25 cellular contexts compared by ENCODE assay signal in genomic region chr10:84118395-84119006, GRCh38. TPM values are rescaled to one million over a fixed set of nuclear protein-coding genes. Genes with fewer than 3 reads are reported as not detected.
A peak's percentile ranks its signal among the peaks of the same experiment; 100 is the strongest.
DNase-seq lines count a peak whose midpoint lies in the region; ATAC-seq and TF ChIP-seq lines count a peak whose summit lies in the region.
"Had no signal": no experiment of that assay in that cellular context is flagged by ENCODE, and none has a peak within 500 bp of the region (broad histone marks: within the 10 kb centered on the region; RNA-seq: fewer than 3 reads in every experiment).

No MANE protein-coding gene starts in this region.

- no peak for TF ChIP-seq EP300 in esophagus muscularis mucosa (IDR thresholded peaks at IDR 0.05)

- no peaks in the 10 kb centered on the region for H3K27me3 ChIP-seq in esophagus muscularis mucosa
- H3K27me3 ChIP-seq: Peyer's patch, upper lobe of left lung had no signal

- no peaks in the 10 kb centered on the region for H3K36me3 ChIP-seq in esophagus muscularis mucosa
- H3K36me3 ChIP-seq: left ventricle myocardium inferior, Peyer's patch, upper lobe of left lung had no signal

- CTCF ChIA-PET in activated CD4-positive, alpha-beta memory T cell treated with anti-CD3 and anti-CD28 coated beads for 36 hours (lab: Charles Lee), result no interaction called here
- CTCF ChIA-PET in activated CD4-positive, alpha-beta memory T cell treated with anti-CD3 and anti-CD28 coated beads, Interleukin-2, amount 10 ng/mL, durations not matched to agents 7 days and 5 days (lab: Charles Lee), result no interaction called here
- CTCF ChIA-PET in RWPE1 (lab: Yijun Ruan, JAX), result no interaction called here

- intact Hi-C loops in activated CD4-positive, alpha-beta memory T cell treated with anti-CD3 and anti-CD28 coated beads for 36 hours (cut with micrococcal nuclease), result no loop called here
- intact Hi-C loops in esophagus muscularis mucosa (cut with DNase I), result no loop called here

- H3K27ac ChIP-seq in RWPE1 (no peak overlapping the region), esophagus muscularis mucosa (replicated peaks in 1 of 4) (no peak overlapping the region), temporal lobe (ENCODE audit: low read depth, low read length) (peak overlapping the region; percentile 27)
- H3K27ac ChIP-seq: left ventricle myocardium inferior, Peyer's patch, upper lobe of left lung had no signal

- no peaks in the 10 kb centered on the region for H3K9me3 ChIP-seq in esophagus muscularis mucosa
- H3K9me3 ChIP-seq: left ventricle myocardium inferior, Peyer's patch, upper lobe of left lung had no signal

- no peak overlapping the region for H3K27ac Mint-ChIP-seq in activated CD4-positive, alpha-beta memory T cell treated with anti-CD3 and anti-CD28 coated beads for 36 hours
- no peak overlapping the region for H3K27ac Mint-ChIP-seq in activated CD4-positive, alpha-beta memory T cell treated with anti-CD3 and anti-CD28 coated beads, Interleukin-2, amount 10 ng/mL, durations not matched to agents 7 days and 5 days
- H3K27ac Mint-ChIP-seq in HFFc6, result no peak overlapping the region
- H3K27ac Mint-ChIP-seq: activated naive CD4-positive, alpha-beta T cell treated with anti-CD3 and anti-CD28 coated beads, Interleukin-2, amount 50 U/mL, for 72 hours; activated T-cell treated with anti-CD3 and anti-CD28 coated beads, Interleukin-2, amount 50 U/mL, for 24 hours had no signal

- POLR2A ChIA-PET in activated CD4-positive, alpha-beta memory T cell treated with anti-CD3 and anti-CD28 coated beads for 36 hours (lab: Charles Lee), result no interaction called here
- POLR2A ChIA-PET in activated CD4-positive, alpha-beta memory T cell treated with anti-CD3 and anti-CD28 coated beads, Interleukin-2, amount 10 ng/mL, durations not matched to agents 7 days and 5 days (lab: Charles Lee), result no interaction called here
- POLR2A ChIA-PET in RWPE1 (lab: Yijun Ruan, JAX; ENCODE audit: low non-redundant PET), result no interaction called here

- no peak overlapping the region for H3K4me3 Mint-ChIP-seq in activated CD4-positive, alpha-beta memory T cell treated with anti-CD3 and anti-CD28 coated beads for 36 hours
- H3K4me3 Mint-ChIP-seq in activated CD4-positive, alpha-beta memory T cell treated with anti-CD3 and anti-CD28 coated beads, Interleukin-2, amount 10 ng/mL, durations not matched to agents 7 days and 5 days, result no peak overlapping the region
- H3K4me3 Mint-ChIP-seq in HFFc6, result no peak overlapping the region
- H3K4me3 Mint-ChIP-seq: activated T-cell treated with anti-CD3 and anti-CD28 coated beads, Interleukin-2, amount 50 U/mL, for 24 hours; CD8-positive, alpha-beta memory T cell had no signal

- peaks cover 8% of the 10 kb centered on the region for H3K27me3 Mint-ChIP-seq in activated CD4-positive, alpha-beta memory T cell treated with anti-CD3 and anti-CD28 coated beads for 36 hours
- H3K27me3 Mint-ChIP-seq in activated CD4-positive, alpha-beta memory T cell treated with anti-CD3 and anti-CD28 coated beads, Interleukin-2, amount 10 ng/mL, durations not matched to agents 7 days and 5 days, result peaks cover 10% of the 10 kb centered on the region
- H3K27me3 Mint-ChIP-seq in HFFc6 (ENCODE audit: insufficient read depth), result peaks cover 2% of the 10 kb centered on the region; the same call in 1 of the 2 replicates

- 77% methylated on average over 12 of the region's 12 CpGs for WGBS in esophagus muscularis mucosa

- DNase-seq in activated CD4-positive, alpha-beta memory T cell treated with anti-CD3 and anti-CD28 coated beads for 36 hours, result peak; percentile 20
- no peak for DNase-seq in activated CD4-positive, alpha-beta memory T cell treated with anti-CD3 and anti-CD28 coated beads, Interleukin-2, amount 10 ng/mL, durations not matched to agents 7 days and 5 days
- DNase-seq in RWPE1 (ENCODE audit: low spot score) (peak; percentile 24), esophagus muscularis mucosa (ENCODE audit: extremely low spot score) (peak; percentile 60), HFFc6 (no peak), cerebellar nuclear complex (lab: John Stamatoyannopoulos, UW) (no peak)
- DNase-seq: activated CD4-positive, alpha-beta T cell treated with anti-CD3 and anti-CD28 coated beads, Interleukin-2, amount 50 U/mL, for 4 hours; activated T-cell treated with anti-CD3 and anti-CD28 coated beads, Interleukin-2, amount 50 U/mL, for 24 hours; CD8-positive, alpha-beta memory T cell; KG1; left ventricle myocardium inferior; NCI-H1048; NCI-H2107; NCI-H69; Peyer's patch; stimulated activated naive CD8-positive, alpha-beta T cell treated with anti-CD3 and anti-CD28 coated beads, Interleukin-15, Interleukin-2, amounts not matched to agents 100 U/mL and 50 U/mL, for 24 hours; SW 1271; upper lobe of left lung had no signal

- H3K9me3 Mint-ChIP-seq in activated CD4-positive, alpha-beta memory T cell treated with anti-CD3 and anti-CD28 coated beads for 36 hours, result no peaks in the 10 kb centered on the region
- H3K9me3 Mint-ChIP-seq in activated CD4-positive, alpha-beta memory T cell treated with anti-CD3 and anti-CD28 coated beads, Interleukin-2, amount 10 ng/mL, durations not matched to agents 7 days and 5 days, result no peaks in the 10 kb centered on the region
- no peaks in the 10 kb centered on the region for H3K9me3 Mint-ChIP-seq in HFFc6
- H3K9me3 Mint-ChIP-seq: activated naive CD4-positive, alpha-beta T cell treated with anti-CD3 and anti-CD28 coated beads, Interleukin-2, amount 50 U/mL, for 72 hours; activated T-cell treated with anti-CD3 and anti-CD28 coated beads, Interleukin-2, amount 50 U/mL, for 24 hours; CD8-positive, alpha-beta memory T cell had no signal

- no peaks in the 10 kb centered on the region for H3K36me3 Mint-ChIP-seq in activated CD4-positive, alpha-beta memory T cell treated with anti-CD3 and anti-CD28 coated beads for 36 hours
- H3K36me3 Mint-ChIP-seq in activated CD4-positive, alpha-beta memory T cell treated with anti-CD3 and anti-CD28 coated beads, Interleukin-2, amount 10 ng/mL, durations not matched to agents 7 days and 5 days (ENCODE audit: low read depth), result no peaks in the 10 kb centered on the region
- H3K36me3 Mint-ChIP-seq in HFFc6 (ENCODE audit: low read depth), result no peaks in the 10 kb centered on the region
- H3K36me3 Mint-ChIP-seq: activated naive CD4-positive, alpha-beta T cell treated with anti-CD3 and anti-CD28 coated beads, Interleukin-2, amount 50 U/mL, for 72 hours; CD8-positive, alpha-beta memory T cell had no signal

- ATAC-seq in HG03460 (IDR thresholded peaks at IDR 0.05; ENCODE audit: unreplicated experiment), result no peak
- ATAC-seq: activated naive CD4-positive, alpha-beta T cell treated with anti-CD3 and anti-CD28 coated beads, Interleukin-2, amount 50 U/mL, for 72 hours; stimulated activated naive CD8-positive, alpha-beta T cell treated with anti-CD3 and anti-CD28 coated beads, Interleukin-15, Interleukin-2, amounts not matched to agents 100 U/mL and 50 U/mL, for 24 hours had no signal

- H3K4me1 ChIP-seq in esophagus muscularis mucosa, result no peaks in the 10 kb centered on the region
- H3K4me1 ChIP-seq: left ventricle myocardium inferior, Peyer's patch, upper lobe of left lung had no signal

- TF ChIP-seq CTCF in RWPE1 (conservative IDR thresholded peaks at IDR 0.05; ENCODE audit: low read depth) (no peak), esophagus muscularis mucosa (IDR thresholded peaks at IDR 0.05) (no peak), HFFc6 (IDR thresholded peaks at IDR 0.05) (no peak)

- TF ChIP-seq POLR2A in esophagus muscularis mucosa (IDR thresholded peaks at IDR 0.05; ENCODE audit: low read depth), result no peak

- no peak overlapping the region for H3K4me3 ChIP-seq in esophagus muscularis mucosa
- H3K4me3 ChIP-seq: left ventricle myocardium inferior, Peyer's patch, upper lobe of left lung had no signal

- peaks cover 4% of the 10 kb centered on the region for H3K4me1 Mint-ChIP-seq in activated CD4-positive, alpha-beta memory T cell treated with anti-CD3 and anti-CD28 coated beads for 36 hours (ENCODE audit: low read depth)
- H3K4me1 Mint-ChIP-seq in activated CD4-positive, alpha-beta memory T cell treated with anti-CD3 and anti-CD28 coated beads, Interleukin-2, amount 10 ng/mL, durations not matched to agents 7 days and 5 days, result no peaks in the 10 kb centered on the region
- H3K4me1 Mint-ChIP-seq in HFFc6 (ENCODE audit: low read depth), result no peaks in the 10 kb centered on the region
- H3K4me1 Mint-ChIP-seq: CD8-positive, alpha-beta memory T cell had no signal

RNA-seq across cellular contexts. Expression of gene GHITM, which starts 20.8 kb away (rescaled TPM):
- total RNA-seq in activated CD4-positive, alpha-beta memory T cell treated with anti-CD3 and anti-CD28 coated beads for 36 hours, result 100 to 1,000 TPM; 192 to 197 TPM
- total RNA-seq in activated CD4-positive, alpha-beta memory T cell treated with anti-CD3 and anti-CD28 coated beads, Interleukin-2, amount 10 ng/mL, durations not matched to agents 7 days and 5 days, result 100 to 1,000 TPM; 120 to 124 TPM
- total RNA-seq in esophagus muscularis mucosa, result 100 to 1,000 TPM; 145 to 161 (median 154) TPM
- total RNA-seq in temporal lobe, result 111 TPM
- total RNA-seq in HFFc6 (2021; fragmentation: NEBNext Ultra II Directional; extraction: Animal tissue kit (Norgen Biotek cat#: 25700)), result 100 to 1,000 TPM; 137 to 155 (median 142) TPM

RNA-seq across cellular contexts. Expression of gene GPR15LG, which starts 55.1 kb away (rescaled TPM):
- total RNA-seq in activated CD4-positive, alpha-beta memory T cell treated with anti-CD3 and anti-CD28 coated beads for 36 hours, result not detected
- total RNA-seq in activated CD4-positive, alpha-beta memory T cell treated with anti-CD3 and anti-CD28 coated beads, Interleukin-2, amount 10 ng/mL, durations not matched to agents 7 days and 5 days, result not detected
- total RNA-seq in esophagus muscularis mucosa (not detected), temporal lobe (not detected)
- not detected for total RNA-seq in HFFc6 (2021; fragmentation: NEBNext Ultra II Directional; extraction: Animal tissue kit (Norgen Biotek cat#: 25700))
- total RNA-seq: activated naive CD4-positive, alpha-beta T cell treated with anti-CD3 and anti-CD28 coated beads, Interleukin-2, amount 50 U/mL, for 72 hours; CD8-positive, alpha-beta memory T cell; dermis microvascular lymphatic vessel endothelial cell; epithelial cell of proximal tubule; glomerular endothelial cell; left ventricle myocardium inferior; osteoblast had no signal

Comparison
In these comparisons a context has a peak if more than half of its experiments do, and no peak if none do; other contexts are left out.
1. DNase-seq: peak in activated CD4-positive, alpha-beta memory T cell treated with anti-CD3 and anti-CD28 coated beads for 36 hours (single experiment), RWPE1 (single experiment) and esophagus muscularis mucosa (single experiment); none in activated CD4-positive, alpha-beta memory T cell treated with anti-CD3 and anti-CD28 coated beads, Interleukin-2, amount 10 ng/mL, durations not matched to agents 7 days and 5 days (single experiment), HFFc6 (single experiment) and cerebellar nuclear complex (0 of 2).